Comparison of ENCODE assay signal across 24 cellular contexts in the genomic region with DNA sequence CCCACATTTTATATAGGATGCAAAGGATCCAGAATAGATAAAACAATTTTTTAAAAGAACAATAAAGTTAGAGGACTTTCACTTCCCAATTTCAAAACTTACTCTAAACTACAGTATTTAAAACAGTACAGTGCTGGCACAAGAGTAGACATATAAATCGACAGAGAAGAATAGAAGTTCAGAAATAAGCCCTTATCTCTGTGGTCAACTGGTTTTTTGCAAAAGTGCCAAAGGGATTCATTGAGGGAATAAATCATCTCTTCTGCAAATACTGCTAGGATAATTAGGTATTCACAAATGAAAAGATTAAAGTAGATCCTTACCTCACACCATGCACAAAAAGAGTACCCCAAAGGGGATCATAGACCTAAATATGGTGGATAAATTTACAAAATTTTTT.
"Had no signal": no experiment of that assay in that cellular context is flagged by ENCODE, and none has a peak within 500 bp of the region (broad histone marks: within the 10 kb centered on the region; RNA-seq: fewer than 3 reads in every experiment).

No MANE protein-coding gene starts in this region.

- H3K4me1 ChIP-seq: foreskin keratinocyte, gastroesophageal sphincter, heart right ventricle, left lung, pancreas, right lobe of liver, tibial nerve, upper lobe of left lung had no signal

- H3K36me3 ChIP-seq: esophagus muscularis mucosa, gastroesophageal sphincter, heart right ventricle, left lung, neutrophil, pancreas, right lobe of liver, thoracic aorta, tibial nerve, upper lobe of left lung had no signal

- H3K27ac ChIP-seq: coronary artery, esophagus muscularis mucosa, foreskin keratinocyte, gastroesophageal sphincter, heart right ventricle, left lung, neutrophil, pancreas, right lobe of liver, thoracic aorta, tibial nerve, upper lobe of left lung had no signal

- H3K9me3 ChIP-seq: esophagus muscularis mucosa, gastroesophageal sphincter, heart right ventricle, left lung, neutrophil, pancreas, right lobe of liver, thoracic aorta, tibial nerve, upper lobe of left lung had no signal

- H3K4me3 ChIP-seq: coronary artery, esophagus muscularis mucosa, gastroesophageal sphincter, heart right ventricle, left lung, mucosa of descending colon, pancreas, right lobe of liver, thoracic aorta, tibial nerve, upper lobe of left lung had no signal

- ATAC-seq: foreskin keratinocyte; gastroesophageal sphincter; heart right ventricle; left cardiac atrium; left lung; mucosa of descending colon; natural killer cell treated with Interleukin-12 subunit alpha and Interleukin-12 subunit beta and Interleukin-15 and Interleukin-18, amount 100 ng/mL, for 72 hours; pancreas; right lobe of liver; stimulated activated naive B cell treated with anti-CD40 and anti-IgM and Interleukin-4, amounts not matched to agents 10 μg/mL and 1 μg/mL and 100 μg/mL, for 72 hours had no signal

- DNase-seq: dermis blood vessel endothelial cell; effector memory CD4-positive, alpha-beta T cell; foreskin keratinocyte; heart right ventricle; hippocampal formation; left cardiac atrium; left lung; mesenchymal stem cell; mucosa of descending colon; naive B cell; pancreas; right lobe of liver; small intestine; stimulated activated CD4-positive, alpha-beta T cell treated with anti-CD3 and anti-CD28 coated beads, Interleukin-15, amount 100 ng/mL, for 24 hours; stimulated activated CD4-positive, alpha-beta T cell treated with anti-CD3 and anti-CD28 coated beads, Interleukin-2, amount 100 ng/mL, for 48 hours; stimulated activated naive B cell treated with anti-CD40 and anti-IgM and Interleukin-4, amounts not matched to agents 10 μg/mL and 1 μg/mL and 100 μg/mL, for 72 hours; upper lobe of left lung had no signal

- H3K27me3 ChIP-seq: esophagus muscularis mucosa, gastroesophageal sphincter, heart right ventricle, left lung, neutrophil, right lobe of liver, tibial nerve, upper lobe of left lung had no signal
